19 cellular contexts compared by ENCODE assay signal in genomic region chr20:38216736-38217595, GRCh38. TPM values are rescaled to one million over a fixed set of nuclear protein-coding genes. Genes with fewer than 3 reads are reported as not detected.
DNase-seq lines count a peak whose midpoint lies in the region; ATAC-seq and TF ChIP-seq lines count a peak whose summit lies in the region.
"Had no signal": no experiment of that assay in that cellular context is flagged by ENCODE, and none has a peak within 500 bp of the region (broad histone marks: within the 10 kb centered on the region; RNA-seq: fewer than 3 reads in every experiment).

No MANE protein-coding gene starts in this region.

- TF ChIP-seq CTCF in HCT116 (IDR thresholded peaks at IDR 0.05 in 2 of 3, conservative IDR thresholded peaks at IDR 0.05 in 1 of 3; ENCODE audit: borderline replicate concordance in 1 of 3, insufficient read depth in 1 of 3, low read depth in 2 of 3, low read length in 2 of 3) (no peak), SK-N-SH (IDR thresholded peaks at IDR 0.05) (no peak), hepatocyte (IDR thresholded peaks at IDR 0.05; ENCODE audit: poor library complexity) (no peak), spleen (IDR thresholded peaks at IDR 0.05 in 8 of 11, conservative IDR thresholded peaks at IDR 0.05 in 3 of 11) (no peak)

- peak overlapping the region in 1 of 2 experiments; percentile 26; a peak in 2 of 4 replicates for H3K4me3 ChIP-seq in HCT116 (replicated peaks in 1 of 2; ENCODE audit: low read depth in 1 of 2, low read length in 2 of 2)
- no peak overlapping the region for H3K4me3 ChIP-seq in SK-N-SH (ENCODE audit: low read depth in 2 of 2, low read length in 1 of 2)
- no peak overlapping the region for H3K4me3 ChIP-seq in hepatocyte
- no peak overlapping the region for H3K4me3 ChIP-seq in spleen
- H3K4me3 ChIP-seq: esophagus squamous epithelium had no signal

- H3K27me3 ChIP-seq in HCT116 (ENCODE audit: insufficient read depth, low read length) (no peaks in the 10 kb centered on the region), SK-N-SH (ENCODE audit: insufficient read depth) (no peaks in the 10 kb centered on the region), hepatocyte (no peaks in the 10 kb centered on the region), spleen (replicated peaks in 1 of 7) (no peaks in the 10 kb centered on the region)
- H3K27me3 ChIP-seq: BE2C had no signal

- H3K4me2 ChIP-seq in HCT116 (ENCODE audit: low read length) (peak overlapping the region; percentile 73), SK-N-SH (peak overlapping the region; percentile 77; the same call in 1 of the 2 replicates), hepatocyte (no peak overlapping the region)

- intact Hi-C loops in HCT116 (cut with micrococcal nuclease), result no loop called here
- intact Hi-C loops in spleen (cut with DNase I; ENCODE audit: low total_unique reads), result no loop called here

- H3K4me1 ChIP-seq in HCT116 (ENCODE audit: control insufficient read depth in 1 of 2, insufficient read depth in 2 of 2, low read length in 2 of 2) (peaks cover 8 to 34% of the 10 kb centered on the region in 2 experiments), SK-N-SH (ENCODE audit: control insufficient read depth in 1 of 2, insufficient read depth in 2 of 2, low read depth in 1 of 2, low read length in 1 of 2) (peaks cover 24 to 25% of the 10 kb centered on the region in 2 experiments; a peak in 3 of 4 replicates), hepatocyte (ENCODE audit: insufficient read depth) (peaks cover 4% of the 10 kb centered on the region), spleen (peaks cover 0 to 10% (median 6%) of the 10 kb centered on the region in 6 donors)

- H4K20me1 ChIP-seq in HCT116 (ENCODE audit: insufficient read depth) (no peaks in the 10 kb centered on the region), SK-N-SH (ENCODE audit: insufficient read depth) (no peaks in the 10 kb centered on the region), hepatocyte (ENCODE audit: insufficient read depth, poor library complexity, severe bottlenecking) (no peaks in the 10 kb centered on the region)

- DNase-seq in HCT116 (ENCODE audit: low read depth, low spot score) (no peak), SK-N-SH (no peak), hepatocyte (ENCODE audit: low spot score) (no peak), spleen (peak; percentile 69), amygdala (lab: John Stamatoyannopoulos, UW) (no peak), NCI-H1436 treated with DMSO at 0.1 percent for 48 hours (lab: John Stamatoyannopoulos, UW) (no peak)
- no peak for DNase-seq in effector CD4-positive, alpha-beta T cell
- DNase-seq: activated CD8-positive, alpha-beta T cell treated with anti-CD3 and anti-CD28 coated beads for 36 hours; activated naive CD8-positive, alpha-beta T cell treated with anti-CD3 and anti-CD28 coated beads for 36 hours; activated T-cell treated with anti-CD3 and anti-CD28 coated beads, Interleukin-2, amount 50 U/mL, for 4 hours; BE2C; esophagus squamous epithelium; GF-D8; Kasumi-1; NCI-H1436; NCI-H774; stimulated activated CD4-positive, alpha-beta T cell treated with anti-CD3 and anti-CD28 coated beads, Interleukin-1b, Interleukin-23, amount 100 ng/mL, for 48 hours; WERI-Rb-1 had no signal

- BruUV-seq in HCT116 (replicated peaks; lab: Mats Ljungman, UMichigan), result no TSS peak

- TF ChIP-seq RAD21 in HCT116 (IDR thresholded peaks at IDR 0.05; ENCODE audit: low read depth) (no peak), SK-N-SH (IDR thresholded peaks at IDR 0.05; ENCODE audit: low read length) (no peak)

- WGBS in SK-N-SH (ENCODE audit: low lambda C conversion rate), result 85% methylated on average over 21 of the region's 24 CpGs
- WGBS in hepatocyte (ENCODE audit: low lambda C conversion rate, missing lambda C conversion rate), result 93% methylated on average over 16 of the region's 24 CpGs
- 71 to 94% (median 90%) methylated on average over 7 to 24 of the region's 24 CpGs for WGBS in spleen, 5 donors

- ATAC-seq in HCT116, result peak; percentile 6; the same call in 1 of the 2 replicates
- ATAC-seq: activated CD8-positive, alpha-beta T cell treated with anti-CD3 and anti-CD28 coated beads for 36 hours; activated T-cell treated with anti-CD3 and anti-CD28 coated beads, Interleukin-2, amount 50 U/mL, for 4 hours had no signal

- H3K36me3 ChIP-seq in HCT116 (ENCODE audit: control insufficient read depth in 1 of 2, insufficient read depth in 2 of 2, low read length in 2 of 2) (no peaks in the 10 kb centered on the region), SK-N-SH (replicated peaks in 1 of 2; ENCODE audit: control insufficient read depth in 1 of 2, insufficient read depth in 2 of 2, low read length in 1 of 2) (no peaks in the 10 kb centered on the region), hepatocyte (replicated peaks; ENCODE audit: insufficient read depth, low read depth) (no peaks in the 10 kb centered on the region), spleen (no peaks in the 10 kb centered on the region)
- H3K36me3 ChIP-seq: BE2C, esophagus squamous epithelium had no signal

- H3K9ac ChIP-seq in HCT116 (ENCODE audit: low read length) (peak overlapping the region; percentile 46), SK-N-SH (peak overlapping the region; percentile 77)

- H3F3A ChIP-seq in SK-N-SH (replicated peaks; ENCODE audit: insufficient read depth), result peaks cover 28% of the 10 kb centered on the region

- H3K27ac ChIP-seq in HCT116 (ENCODE audit: low read depth, low read length), result no peak overlapping the region
- H3K27ac ChIP-seq in SK-N-SH (ENCODE audit: low read depth in 2 of 2, low read length in 1 of 2), result peak overlapping the region; percentile 91 to 96
- H3K27ac ChIP-seq in hepatocyte, result peak overlapping the region; percentile 45
- H3K27ac ChIP-seq in spleen, result no peak overlapping the region
- H3K27ac ChIP-seq: WERI-Rb-1 had no signal

- POLR2A ChIA-PET in HCT116 (lab: Charles Lee) (no interaction called here), SK-N-SH (lab: Yijun Ruan, JAX) (interaction anchor here (1.0 kb wide), 1 partner anchor 159 kb away, joined by 3 read pairs; no protein-coding TSS in a partner anchor)

- CTCF ChIA-PET in HCT116 (lab: Charles Lee), result interaction anchor here (1.2 to 1.7 kb wide), 3 partner anchors 10 to 653 kb away, joined by 5 to 8 read pairs (median 5); no protein-coding TSS in a partner anchor
- CTCF ChIA-PET in SK-N-SH (lab: Yijun Ruan, JAX), result interaction anchor here (0.6 to 18.4 kb wide), 6 partner anchors 21 to 652 kb away, joined by 3 to 725 read pairs (median 66); no protein-coding TSS in a partner anchor

- H3K79me2 ChIP-seq in HCT116 (ENCODE audit: insufficient read depth, low read length) (no peaks in the 10 kb centered on the region), SK-N-SH (ENCODE audit: insufficient read depth) (no peaks in the 10 kb centered on the region), hepatocyte (no peaks in the 10 kb centered on the region)

- no peak for TF ChIP-seq POLR2A in HCT116 (IDR thresholded peaks at IDR 0.05; ENCODE audit: borderline replicate concordance, extremely low read depth, insufficient read depth, insufficient read length)
- TF ChIP-seq POLR2A in spleen (IDR thresholded peaks at IDR 0.05), result no peak

- RAD21 ChIA-PET in HCT116 (lab: Charles Lee; ENCODE audit: low non-redundant PET in 1 of 2, low total read pairs in 2 of 2, uncharacterized antibody in 2 of 2, unreplicated experiment in 2 of 2), result interaction anchor here in 1 of 2 experiments (1.4 kb wide), 1 partner anchor 159 kb away, joined by 4 read pairs; no protein-coding TSS in a partner anchor

- H3K9me2 ChIP-seq in HCT116 (ENCODE audit: insufficient read depth), result no peaks in the 10 kb centered on the region
- no peaks in the 10 kb centered on the region for H3K9me2 ChIP-seq in SK-N-SH
- no peaks in the 10 kb centered on the region for H3K9me2 ChIP-seq in hepatocyte (replicated peaks; ENCODE audit: insufficient read depth)

- no peaks in the 10 kb centered on the region for H3K9me3 ChIP-seq in HCT116 (ENCODE audit: control insufficient read depth in 1 of 2, insufficient read depth in 1 of 2, low read depth in 1 of 2, low read length in 2 of 2)
- no peaks in the 10 kb centered on the region for H3K9me3 ChIP-seq in SK-N-SH
- no peaks in the 10 kb centered on the region for H3K9me3 ChIP-seq in hepatocyte (ENCODE audit: low read depth)
- no peaks in the 10 kb centered on the region for H3K9me3 ChIP-seq in spleen
- H3K9me3 ChIP-seq: BE2C, esophagus squamous epithelium had no signal

- H2AFZ ChIP-seq in HCT116 (ENCODE audit: low read depth, low read length, poor library complexity, severe bottlenecking) (no peak overlapping the region), SK-N-SH (ENCODE audit: low read depth) (no peak overlapping the region), hepatocyte (no peak overlapping the region)

- TF ChIP-seq EP300 in SK-N-SH (IDR thresholded peaks at IDR 0.05; ENCODE audit: borderline replicate concordance in 1 of 2, low read depth in 1 of 2, low read length in 1 of 2), result no peak

TF ChIP-seq in HCT116, 20 proteins besides CTCF, POLR2A, EP300 and RAD21 (continues in another document):
- TF ChIP-seq SP1 (IDR thresholded peaks at IDR 0.05; ENCODE audit: low read depth), result no peak

TF ChIP-seq in SK-N-SH, 30 proteins besides CTCF, POLR2A, EP300 and RAD21 (continues in another document):
- TF ChIP-seq RCOR1 (IDR thresholded peaks at IDR 0.05; ENCODE audit: low read length), result no peak

RNA-seq across cellular contexts. Expression of gene KIAA1755, which starts 43.6 kb away (rescaled TPM):
- not detected for total RNA-seq in HCT116 (2021; ENCODE audit: unreplicated experiment)
- polyA plus RNA-seq in HCT116 (2012), result 0.04 TPM in 1 of 2 replicates, not detected in the other
- 0.44 and 0.54 TPM in 2 replicates for polyA plus RNA-seq in SK-N-SH (2012; rRNA removed)
- polyA plus RNA-seq in SK-N-SH (2012; cell fraction: cytosol; rRNA removed), result 0.26 and 0.41 TPM in 2 replicates
- 1.5 TPM in 2 replicates for polyA plus RNA-seq in SK-N-SH (2012; cell fraction: nucleus; rRNA removed)
- 2.0 and 3.4 TPM in 2 replicates for total RNA-seq in hepatocyte
- 1.3 and 1.6 TPM in 2 replicates for polyA plus RNA-seq in hepatocyte
- total RNA-seq in spleen, result 1 to 10 TPM in 6 of 7 donors, under 1 TPM in 1; 0.51 to 5.3 (median 3.5) TPM
- polyA plus RNA-seq in spleen, result 1 to 10 TPM; 4.6 to 7.3 (median 4.8) TPM
- total RNA-seq: activated CD8-positive, alpha-beta T cell treated with anti-CD3 and anti-CD28 coated beads for 36 hours; activated naive CD8-positive, alpha-beta T cell treated with anti-CD3 and anti-CD28 coated beads for 36 hours; activated T-cell treated with anti-CD3 and anti-CD28 coated beads, Interleukin-2, amount 50 U/mL, for 4 hours; renal cortical epithelial cell had no signal

RNA-seq across cellular contexts. Expression of gene TGM2, which starts 51.9 kb away (rescaled TPM):
- total RNA-seq in HCT116 (2021; ENCODE audit: unreplicated experiment) (6.1 TPM), hepatocyte (120 and 133 TPM in 2 replicates), spleen (100 to 1,000 TPM in 1 of 7 donors, 10 to 100 TPM in 6; 60.2 to 167 (median 87.6) TPM)
- 8.2 and 9.5 TPM in 2 replicates for polyA plus RNA-seq in HCT116 (2012)
- polyA plus RNA-seq in SK-N-SH (2012; rRNA removed) (548 and 676 TPM in 2 replicates), hepatocyte (85.8 and 88.5 TPM in 2 replicates), spleen (10 to 100 TPM in 2 of 3 donors, 1 to 10 TPM in 1; 9.3 to 35.3 (median 19.8) TPM)
- 278 and 460 TPM in 2 replicates for polyA plus RNA-seq in SK-N-SH (2012; cell fraction: cytosol; rRNA removed)
- polyA plus RNA-seq in SK-N-SH (2012; cell fraction: nucleus; rRNA removed), result 675 and 717 TPM in 2 replicates
- total RNA-seq: activated CD8-positive, alpha-beta T cell treated with anti-CD3 and anti-CD28 coated beads for 36 hours; activated naive CD8-positive, alpha-beta T cell treated with anti-CD3 and anti-CD28 coated beads for 36 hours had no signal

Comparison
In these comparisons a context has a peak if more than half of its experiments do, and no peak if none do; other contexts are left out.
1. H3K27ac ChIP-seq: peak in SK-N-SH (2 of 2) and hepatocyte (single experiment); none in HCT116 (single experiment) and spleen (0 of 8).
2. Of the 11 proteins assayed by ChIP-seq in both SK-N-SH and HCT116: peak only in SK-N-SH: REST; only in HCT116: none; in both: none; in neither: 10.